8 cellular contexts compared by ENCODE assay signal in the genomic region with DNA sequence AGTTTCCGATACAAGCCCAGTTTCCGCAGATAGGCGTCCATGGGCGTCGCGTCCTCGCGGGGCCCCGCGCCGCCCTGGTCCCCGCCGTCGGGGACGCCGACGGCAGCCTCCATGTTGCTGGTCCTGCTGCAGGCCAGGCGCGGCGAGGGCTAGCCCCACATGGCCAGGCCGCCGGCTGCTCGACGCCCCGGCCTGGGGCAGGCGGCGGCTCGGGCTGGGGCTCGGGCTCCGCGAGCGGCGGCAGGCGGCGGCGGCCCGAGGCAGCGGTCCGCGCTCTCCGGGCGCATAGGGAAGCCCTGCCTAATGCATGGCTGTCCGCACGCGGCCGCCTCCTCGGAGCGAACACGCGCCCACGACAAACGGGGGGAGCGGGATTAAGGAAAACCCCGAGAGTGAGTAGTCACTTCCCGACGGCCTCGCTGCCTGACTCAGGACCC. TPM values are rescaled to one million over a fixed set of nuclear protein-coding genes. Genes with fewer than 3 reads are reported as not detected.
DNase-seq lines count a peak whose midpoint lies in the region; ATAC-seq, FAIRE-seq and TF ChIP-seq lines count a peak whose summit lies in the region.
"Not testable (repeated sequence)": the region's sequence is repeated elsewhere in the genome, so short reads cannot be mapped to it uniquely, and the experiment has no call there.

No MANE protein-coding gene starts in this region.

- intact Hi-C loops in activated T-helper 1 cell treated with anti-CD3 and anti-CD28 coated beads, Interleukin-12 subunit alpha, Interleukin-12 subunit beta, Interleukin-2, Interleukin-4 antibody, amounts not matched to agents 30 ng/mL and 10 ng/mL and 1 ng/mL, durations not matched to agents 14 hours and 24 hours and 36 hours (cut with micrococcal nuclease) = loop anchor here (1.0 to 10.0 kb wide), 19 partner anchors 15 to 1993 kb away; partner anchors contain the start of genes ABCE1, ANAPC10, LSM6 and MMAA
- intact Hi-C loops in lower leg skin (cut with DNase I; ENCODE audit: low total_unique reads) = not testable (repeated sequence)

- FAIRE-seq in small intestine (lab: Jason Lieb, UNC) = not testable (repeated sequence)

- peak overlapping the region; percentile 97 to 98 for H3K27ac ChIP-seq in small intestine (ENCODE audit: low read depth in 1 of 2, low read length in 1 of 2)

- not testable (repeated sequence) for TF ChIP-seq CTCF in epithelial cell of esophagus (IDR thresholded peaks at IDR 0.05; ENCODE audit: insufficient read depth, low read depth, low read length, missing control alignments); lower leg skin (IDR thresholded peaks at IDR 0.05)

- not testable (repeated sequence) for H3K27me3 ChIP-seq in small intestine (ENCODE audit: control insufficient read depth in 2 of 2, insufficient read depth in 2 of 2, low read length in 2 of 2)

- H3K36me3 ChIP-seq in small intestine (ENCODE audit: control insufficient read depth in 2 of 2, insufficient read depth in 2 of 2, low read length in 2 of 2) = not testable (repeated sequence)

- peak overlapping the region; percentile 57 for H3K4me3 ChIP-seq in epithelial cell of esophagus (ENCODE audit: low read length)
- H3K4me3 ChIP-seq in lower leg skin (ENCODE audit: low read depth, poor library complexity, severe bottlenecking) = peak overlapping the region; percentile 89
- H3K4me3 ChIP-seq in small intestine (ENCODE audit: low read depth in 1 of 2, low read length in 2 of 2) = peak overlapping the region; percentile 87

- ATAC-seq in GM19351 (IDR thresholded peaks at IDR 0.05; ENCODE audit: unreplicated experiment) (peak; percentile 14), HG03066 (IDR thresholded peaks at IDR 0.05; ENCODE audit: low read depth, unreplicated experiment) (peak; percentile 11)

- H3K4me1 ChIP-seq in small intestine (ENCODE audit: control insufficient read depth in 2 of 2, insufficient read depth in 1 of 2, low read depth in 1 of 2, low read length in 1 of 2) = not testable (repeated sequence)

- H3K27me3 Mint-ChIP-seq in activated T-helper 1 cell treated with anti-CD3 and anti-CD28 coated beads, Interleukin-12 subunit alpha, Interleukin-12 subunit beta, Interleukin-2, Interleukin-4 antibody, amounts not matched to agents 30 ng/mL and 10 ng/mL and 1 ng/mL, durations not matched to agents 14 hours and 24 hours and 36 hours (ENCODE audit: insufficient read depth) = not testable (repeated sequence)

- H3K36me3 Mint-ChIP-seq in activated T-helper 1 cell treated with anti-CD3 and anti-CD28 coated beads, Interleukin-12 subunit alpha, Interleukin-12 subunit beta, Interleukin-2, Interleukin-4 antibody, amounts not matched to agents 30 ng/mL and 10 ng/mL and 1 ng/mL, durations not matched to agents 14 hours and 24 hours and 36 hours (ENCODE audit: low read depth) = not testable (repeated sequence)

- WGBS in lower leg skin, 2 donors = 1% methylated on average over 24 of the region's 57 CpGs; no CpG with 5 or more reads in 1 of the 2 donors
- 0 to 1% (median 1%) methylated on average over 19 to 57 of the region's 57 CpGs for WGBS in small intestine, 3 donors

- TF ChIP-seq POLR2A in lower leg skin (IDR thresholded peaks at IDR 0.05) = not testable (repeated sequence)

- not testable (repeated sequence) for H3K9me3 ChIP-seq in small intestine (ENCODE audit: control insufficient read depth, low read depth)

- peak overlapping the region; percentile 99 for H3K4me3 Mint-ChIP-seq in activated T-helper 1 cell treated with anti-CD3 and anti-CD28 coated beads, Interleukin-12 subunit alpha, Interleukin-12 subunit beta, Interleukin-2, Interleukin-4 antibody, amounts not matched to agents 30 ng/mL and 10 ng/mL and 1 ng/mL, durations not matched to agents 14 hours and 24 hours and 36 hours

- DNase-seq in CD1c-positive myeloid dendritic cell (ENCODE audit: extremely low spot score) (peak; percentile 73), NCI-H748 (lab: John Stamatoyannopoulos, UW; ENCODE audit: unreplicated experiment) (peak; percentile 49), epithelial cell of esophagus (ENCODE audit: low read depth) (peak; percentile 39)
- not testable (repeated sequence) for DNase-seq in activated T-helper 1 cell treated with anti-CD3 and anti-CD28 coated beads, Interleukin-12 subunit alpha, Interleukin-12 subunit beta, Interleukin-2, Interleukin-4 antibody, amounts not matched to agents 30 ng/mL and 10 ng/mL and 1 ng/mL, durations not matched to agents 14 hours and 24 hours and 36 hours (ENCODE audit: low spot score); lower leg skin (ENCODE audit: low spot score in 2 of 2); small intestine

- peaks cover 35% of the 10 kb centered on the region for H3K4me1 Mint-ChIP-seq in activated T-helper 1 cell treated with anti-CD3 and anti-CD28 coated beads, Interleukin-12 subunit alpha, Interleukin-12 subunit beta, Interleukin-2, Interleukin-4 antibody, amounts not matched to agents 30 ng/mL and 10 ng/mL and 1 ng/mL, durations not matched to agents 14 hours and 24 hours and 36 hours (ENCODE audit: low read depth)

- peak overlapping the region; percentile 95 for H3K27ac Mint-ChIP-seq in activated T-helper 1 cell treated with anti-CD3 and anti-CD28 coated beads, Interleukin-12 subunit alpha, Interleukin-12 subunit beta, Interleukin-2, Interleukin-4 antibody, amounts not matched to agents 30 ng/mL and 10 ng/mL and 1 ng/mL, durations not matched to agents 14 hours and 24 hours and 36 hours

- H3K9me3 Mint-ChIP-seq in activated T-helper 1 cell treated with anti-CD3 and anti-CD28 coated beads, Interleukin-12 subunit alpha, Interleukin-12 subunit beta, Interleukin-2, Interleukin-4 antibody, amounts not matched to agents 30 ng/mL and 10 ng/mL and 1 ng/mL, durations not matched to agents 14 hours and 24 hours and 36 hours = not testable (repeated sequence)

RNA-seq across cellular contexts. Expression of gene OTUD4, which starts 0.5 kb away (rescaled TPM):
- 76.9 and 80.9 TPM in 2 replicates for total RNA-seq in activated T-helper 1 cell treated with anti-CD3 and anti-CD28 coated beads, Interleukin-12 subunit alpha, Interleukin-12 subunit beta, Interleukin-2, Interleukin-4 antibody, amounts not matched to agents 30 ng/mL and 10 ng/mL and 1 ng/mL, durations not matched to agents 14 hours and 24 hours and 36 hours
- total RNA-seq in lower leg skin = 10 to 100 TPM; 26.7 to 38.2 (median 36.1) TPM
- 1 to 10 TPM; 7.3 to 9.1 (median 8.7) TPM for polyA plus RNA-seq in small intestine
